Comparison of ENCODE assay signal across 1 cellular context in the genomic region with DNA sequence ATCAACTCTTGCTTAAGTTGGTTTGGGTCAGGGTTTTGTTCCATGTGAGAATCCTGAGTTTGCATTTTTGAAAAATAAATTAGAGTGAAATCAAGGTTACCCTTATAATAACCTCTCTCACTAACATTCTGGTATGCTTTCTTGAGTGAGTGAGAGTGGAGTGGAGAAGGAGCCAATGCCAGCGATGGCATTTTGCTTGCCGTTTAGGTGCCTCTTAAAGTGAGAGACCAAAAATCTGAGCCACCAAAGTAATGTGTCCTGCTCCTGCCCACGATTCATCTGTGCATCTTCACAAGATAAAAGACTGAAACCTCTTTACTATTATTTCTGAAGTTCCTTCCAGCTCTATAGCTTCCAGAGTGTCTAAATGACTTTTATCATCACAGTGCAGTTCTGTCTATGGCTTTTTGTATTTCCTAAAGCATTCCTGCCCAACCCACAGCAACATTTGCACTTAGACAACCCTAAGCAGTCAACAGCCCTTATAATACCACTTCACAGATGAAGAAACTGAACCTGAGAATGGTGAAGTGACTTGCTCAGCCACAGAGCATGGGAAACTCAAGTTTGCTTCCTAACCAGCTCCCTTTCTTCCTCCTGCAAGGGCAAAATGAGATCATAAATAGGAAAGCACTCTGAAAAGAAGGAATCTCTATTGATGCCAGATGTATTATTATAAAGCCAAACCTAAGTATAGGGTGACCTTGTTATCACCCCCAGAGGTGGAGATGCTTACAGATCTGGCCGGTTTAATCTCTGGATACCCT.
TF ChIP-seq lines count a peak whose summit lies in the region.

No MANE protein-coding gene starts in this region.

TF ChIP-seq in GM23338, 12 proteins besides CTCF, POLR2A, EP300 and RAD21 (continued from another document):
- TF ChIP-seq, protein P1, sequence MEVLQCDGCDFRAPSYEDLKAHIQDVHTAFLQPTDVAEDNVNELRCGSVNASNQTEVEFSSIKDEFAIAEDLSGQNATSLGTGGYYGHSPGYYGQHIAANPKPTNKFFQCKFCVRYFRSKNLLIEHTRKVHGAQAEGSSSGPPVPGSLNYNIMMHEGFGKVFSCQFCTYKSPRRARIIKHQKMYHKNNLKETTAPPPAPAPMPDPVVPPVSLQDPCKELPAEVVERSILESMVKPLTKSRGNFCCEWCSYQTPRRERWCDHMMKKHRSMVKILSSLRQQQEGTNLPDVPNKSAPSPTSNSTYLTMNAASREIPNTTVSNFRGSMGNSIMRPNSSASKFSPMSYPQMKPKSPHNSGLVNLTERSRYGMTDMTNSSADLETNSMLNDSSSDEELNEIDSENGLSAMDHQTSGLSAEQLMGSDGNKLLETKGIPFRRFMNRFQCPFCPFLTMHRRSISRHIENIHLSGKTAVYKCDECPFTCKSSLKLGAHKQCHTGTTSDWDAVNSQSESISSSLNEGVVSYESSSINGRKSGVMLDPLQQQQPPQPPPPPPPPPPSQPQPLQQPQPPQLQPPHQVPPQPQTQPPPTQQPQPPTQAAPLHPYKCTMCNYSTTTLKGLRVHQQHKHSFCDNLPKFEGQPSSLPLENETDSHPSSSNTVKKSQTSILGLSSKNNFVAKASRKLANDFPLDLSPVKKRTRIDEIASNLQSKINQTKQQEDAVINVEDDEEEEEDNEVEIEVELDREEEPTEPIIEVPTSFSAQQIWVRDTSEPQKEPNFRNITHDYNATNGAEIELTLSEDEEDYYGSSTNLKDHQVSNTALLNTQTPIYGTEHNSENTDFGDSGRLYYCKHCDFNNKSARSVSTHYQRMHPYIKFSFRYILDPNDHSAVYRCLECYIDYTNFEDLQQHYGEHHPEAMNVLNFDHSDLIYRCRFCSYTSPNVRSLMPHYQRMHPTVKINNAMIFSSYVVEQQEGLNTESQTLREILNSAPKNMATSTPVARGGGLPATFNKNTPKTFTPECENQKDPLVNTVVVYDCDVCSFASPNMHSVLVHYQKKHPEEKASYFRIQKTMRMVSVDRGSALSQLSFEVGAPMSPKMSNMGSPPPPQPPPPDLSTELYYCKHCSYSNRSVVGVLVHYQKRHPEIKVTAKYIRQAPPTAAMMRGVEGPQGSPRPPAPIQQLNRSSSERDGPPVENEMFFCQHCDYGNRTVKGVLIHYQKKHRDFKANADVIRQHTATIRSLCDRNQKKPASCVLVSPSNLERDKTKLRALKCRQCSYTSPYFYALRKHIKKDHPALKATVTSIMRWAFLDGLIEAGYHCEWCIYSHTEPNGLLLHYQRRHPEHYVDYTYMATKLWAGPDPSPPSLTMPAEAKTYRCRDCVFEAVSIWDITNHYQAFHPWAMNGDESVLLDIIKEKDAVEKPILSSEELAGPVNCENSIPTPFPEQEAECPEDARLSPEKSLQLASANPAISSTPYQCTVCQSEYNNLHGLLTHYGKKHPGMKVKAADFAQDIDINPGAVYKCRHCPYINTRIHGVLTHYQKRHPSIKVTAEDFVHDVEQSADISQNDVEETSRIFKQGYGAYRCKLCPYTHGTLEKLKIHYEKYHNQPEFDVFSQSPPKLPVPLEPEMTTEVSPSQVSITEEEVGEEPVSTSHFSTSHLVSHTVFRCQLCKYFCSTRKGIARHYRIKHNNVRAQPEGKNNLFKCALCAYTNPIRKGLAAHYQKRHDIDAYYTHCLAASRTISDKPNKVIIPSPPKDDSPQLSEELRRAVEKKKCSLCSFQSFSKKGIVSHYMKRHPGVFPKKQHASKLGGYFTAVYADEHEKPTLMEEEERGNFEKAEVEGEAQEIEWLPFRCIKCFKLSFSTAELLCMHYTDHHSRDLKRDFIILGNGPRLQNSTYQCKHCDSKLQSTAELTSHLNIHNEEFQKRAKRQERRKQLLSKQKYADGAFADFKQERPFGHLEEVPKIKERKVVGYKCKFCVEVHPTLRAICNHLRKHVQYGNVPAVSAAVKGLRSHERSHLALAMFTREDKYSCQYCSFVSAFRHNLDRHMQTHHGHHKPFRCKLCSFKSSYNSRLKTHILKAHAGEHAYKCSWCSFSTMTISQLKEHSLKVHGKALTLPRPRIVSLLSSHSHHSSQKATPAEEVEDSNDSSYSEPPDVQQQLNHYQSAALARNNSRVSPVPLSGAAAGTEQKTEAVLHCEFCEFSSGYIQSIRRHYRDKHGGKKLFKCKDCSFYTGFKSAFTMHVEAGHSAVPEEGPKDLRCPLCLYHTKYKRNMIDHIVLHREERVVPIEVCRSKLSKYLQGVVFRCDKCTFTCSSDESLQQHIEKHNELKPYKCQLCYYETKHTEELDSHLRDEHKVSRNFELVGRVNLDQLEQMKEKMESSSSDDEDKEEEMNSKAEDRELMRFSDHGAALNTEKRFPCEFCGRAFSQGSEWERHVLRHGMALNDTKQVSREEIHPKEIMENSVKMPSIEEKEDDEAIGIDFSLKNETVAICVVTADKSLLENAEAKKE (CRISPR knock-in tag; IDR thresholded peaks at IDR 0.05) = no peak
- TF ChIP-seq ZNF114 (CRISPR knock-in tag; IDR thresholded peaks at IDR 0.05) (no peak), JUNB (IDR thresholded peaks at IDR 0.05; ENCODE audit: unreplicated experiment) (no peak), EZH2phosphoT487 (IDR thresholded peaks at IDR 0.05; ENCODE audit: unreplicated experiment) (no peak), NANOG (IDR thresholded peaks at IDR 0.05; ENCODE audit: borderline replicate concordance) (no peak), ZNF331 (CRISPR knock-in tag; IDR thresholded peaks at IDR 0.05; ENCODE audit: low read depth) (no peak), EZH2 (IDR thresholded peaks at IDR 0.05; ENCODE audit: low read depth, unreplicated experiment) (no peak), POLR2AphosphoS5 (IDR thresholded peaks at IDR 0.05; ENCODE audit: low read depth) (no peak)
TF ChIP-seq in GM23338: peak in this region for 0.
